In genomic region chr3:111173328-111173900, GRCh38 we compare ENCODE assay signal across 21 cellular contexts.
A peak's percentile ranks its signal among the peaks of the same experiment; 100 is the strongest.
DNase-seq lines count a peak whose midpoint lies in the region; FAIRE-seq and TF ChIP-seq lines count a peak whose summit lies in the region.
"Had no signal": no experiment of that assay in that cellular context is flagged by ENCODE, and none has a peak within 500 bp of the region (broad histone marks: within the 10 kb centered on the region; RNA-seq: fewer than 3 reads in every experiment).

No MANE protein-coding gene starts in this region.

- H3K27ac ChIP-seq in astrocyte (ENCODE audit: low read depth, low read length) (no peak overlapping the region), RWPE1 (no peak overlapping the region), spleen (no peak overlapping the region)
- H3K27ac ChIP-seq: right lobe of liver, transverse colon had no signal

- peaks cover 14% of the 10 kb centered on the region for H3K9me3 Mint-ChIP-seq in astrocyte (ENCODE audit: unreplicated experiment)
- H3K9me3 Mint-ChIP-seq: CD8-positive, alpha-beta memory T cell; dendritic cell treated with granulocyte-macrophage colony-stimulating factor and Interleukin-4, amounts not matched to agents 40 ng/mL and 50 ng/mL, for 4 days had no signal

- POLR2A ChIA-PET in RWPE1 (lab: Yijun Ruan, JAX; ENCODE audit: low non-redundant PET): no interaction called here

- intact Hi-C loops in spleen (cut with DNase I; ENCODE audit: low total_unique reads): no loop called here

- H3K4me3 ChIP-seq in astrocyte (ENCODE audit: insufficient read depth, low read depth, low read length) (no peak overlapping the region), spleen (no peak overlapping the region)
- H3K4me3 ChIP-seq: right lobe of liver, transverse colon had no signal

- DNase-seq in EH (ENCODE audit: low read depth) (peak; percentile 22), LHCN-M2 (ENCODE audit: low read depth) (peak; percentile 15), astrocyte (ENCODE audit: low read depth) (peak; percentile 34), iris pigment epithelial cell (ENCODE audit: low read depth) (peak; percentile 50), RWPE1 (ENCODE audit: low spot score) (no peak), spleen (no peak), retina (no peak), amygdala (lab: John Stamatoyannopoulos, UW) (no peak)
- DNase-seq: activated CD4-positive, alpha-beta memory T cell treated with anti-CD3 and anti-CD28 coated beads, Interleukin-2, amount 10 ng/mL, durations not matched to agents 7 days and 5 days; amniotic stem cell; CD8-positive, alpha-beta memory T cell; HFFc6; NCI-H2029; NK-92 treated with Interleukin-12 subunit alpha and Interleukin-12 subunit beta, amount 100 ng/mL, for 24 hours; right lobe of liver; SIG-M5; stimulated activated CD4-positive, alpha-beta T cell treated with anti-CD3 and anti-CD28 coated beads, Interleukin-4, amount 100 ng/mL, for 24 hours; transverse colon had no signal

- H3K36me3 ChIP-seq in astrocyte (ENCODE audit: insufficient read depth, low read length): peaks cover 9% of the 10 kb centered on the region
- H3K36me3 ChIP-seq in spleen: no peaks in the 10 kb centered on the region
- H3K36me3 ChIP-seq: right lobe of liver, transverse colon had no signal

- H3K4me2 ChIP-seq in astrocyte (ENCODE audit: low read length): no peak overlapping the region

- no peak overlapping the region for H3K27ac Mint-ChIP-seq in astrocyte (ENCODE audit: unreplicated experiment)
- H3K27ac Mint-ChIP-seq: activated CD4-positive, alpha-beta memory T cell treated with anti-CD3 and anti-CD28 coated beads, Interleukin-2, amount 10 ng/mL, durations not matched to agents 7 days and 5 days; CD8-positive, alpha-beta memory T cell; dendritic cell treated with granulocyte-macrophage colony-stimulating factor and Interleukin-4, amounts not matched to agents 40 ng/mL and 50 ng/mL, for 4 days; HFFc6 had no signal

- no peak for FAIRE-seq in astrocyte (lab: Jason Lieb, UNC)
- FAIRE-seq: G401.6, TTC549 had no signal

- no peaks in the 10 kb centered on the region for H3K9me3 ChIP-seq in astrocyte (ENCODE audit: insufficient read depth, low read depth, low read length)
- no peaks in the 10 kb centered on the region for H3K9me3 ChIP-seq in spleen
- H3K9me3 ChIP-seq: right lobe of liver, transverse colon had no signal

- H3K4me1 ChIP-seq in astrocyte (ENCODE audit: insufficient read depth, low read length) (no peaks in the 10 kb centered on the region), spleen (no peaks in the 10 kb centered on the region)
- H3K4me1 ChIP-seq: right lobe of liver, transverse colon had no signal

- CTCF ChIA-PET in RWPE1 (lab: Yijun Ruan, JAX): no interaction called here

- no peaks in the 10 kb centered on the region for H3K27me3 Mint-ChIP-seq in astrocyte (ENCODE audit: low read depth, unreplicated experiment)
- H3K27me3 Mint-ChIP-seq: activated CD4-positive, alpha-beta memory T cell treated with anti-CD3 and anti-CD28 coated beads, Interleukin-2, amount 10 ng/mL, durations not matched to agents 7 days and 5 days; CD8-positive, alpha-beta memory T cell; dendritic cell treated with granulocyte-macrophage colony-stimulating factor and Interleukin-4, amounts not matched to agents 40 ng/mL and 50 ng/mL, for 4 days had no signal

- 83 to 92% (median 89%) methylated on average over 2 of the region's 2 CpGs for WGBS in spleen, 5 donors

- H3K36me3 Mint-ChIP-seq in astrocyte (ENCODE audit: low read depth, unreplicated experiment): peaks cover 21% of the 10 kb centered on the region

- TF ChIP-seq CTCF in astrocyte (IDR thresholded peaks at IDR 0.05; ENCODE audit: insufficient read depth, low read depth, low read length): no peak
- no peak for TF ChIP-seq CTCF in RWPE1 (conservative IDR thresholded peaks at IDR 0.05; ENCODE audit: low read depth)
- TF ChIP-seq CTCF in spleen (IDR thresholded peaks at IDR 0.05 in 8 of 11, conservative IDR thresholded peaks at IDR 0.05 in 3 of 11): no peak

- TF ChIP-seq POLR2A in spleen (IDR thresholded peaks at IDR 0.05): no peak

- H3K9ac ChIP-seq in astrocyte (ENCODE audit: low read length): no peak overlapping the region

- no peaks in the 10 kb centered on the region for H3K27me3 ChIP-seq in astrocyte (ENCODE audit: insufficient read depth, low read length)
- no peaks in the 10 kb centered on the region for H3K27me3 ChIP-seq in spleen (replicated peaks in 1 of 7)
- H3K27me3 ChIP-seq: right lobe of liver, transverse colon had no signal

- no peak overlapping the region for H2AFZ ChIP-seq in astrocyte (ENCODE audit: low read depth, low read length)

- H3K4me1 Mint-ChIP-seq in astrocyte (ENCODE audit: low read depth, unreplicated experiment): no peaks in the 10 kb centered on the region
- H3K4me1 Mint-ChIP-seq: activated CD4-positive, alpha-beta memory T cell treated with anti-CD3 and anti-CD28 coated beads, Interleukin-2, amount 10 ng/mL, durations not matched to agents 7 days and 5 days; CD8-positive, alpha-beta memory T cell had no signal

- H3K79me2 ChIP-seq in astrocyte (ENCODE audit: insufficient read depth, low read length): no peaks in the 10 kb centered on the region

- no peaks in the 10 kb centered on the region for H4K20me1 ChIP-seq in astrocyte (ENCODE audit: insufficient read depth, low read length)

- H3K4me3 Mint-ChIP-seq in astrocyte (ENCODE audit: unreplicated experiment): no peak overlapping the region
- H3K4me3 Mint-ChIP-seq: activated CD4-positive, alpha-beta memory T cell treated with anti-CD3 and anti-CD28 coated beads, Interleukin-2, amount 10 ng/mL, durations not matched to agents 7 days and 5 days; CD8-positive, alpha-beta memory T cell; dendritic cell treated with granulocyte-macrophage colony-stimulating factor and Interleukin-4, amounts not matched to agents 40 ng/mL and 50 ng/mL, for 4 days; HFFc6 had no signal

Comparison
In these comparisons a context has a peak if more than half of its experiments do, and no peak if none do; other contexts are left out.
1. DNase-seq: peak in EH (single experiment), LHCN-M2 (single experiment), astrocyte (single experiment) and iris pigment epithelial cell (single experiment); none in RWPE1 (single experiment), spleen (single experiment), retina (single experiment) and amygdala (0 of 56).